ENCODE assay signal across 24 cellular contexts in the genomic region with DNA sequence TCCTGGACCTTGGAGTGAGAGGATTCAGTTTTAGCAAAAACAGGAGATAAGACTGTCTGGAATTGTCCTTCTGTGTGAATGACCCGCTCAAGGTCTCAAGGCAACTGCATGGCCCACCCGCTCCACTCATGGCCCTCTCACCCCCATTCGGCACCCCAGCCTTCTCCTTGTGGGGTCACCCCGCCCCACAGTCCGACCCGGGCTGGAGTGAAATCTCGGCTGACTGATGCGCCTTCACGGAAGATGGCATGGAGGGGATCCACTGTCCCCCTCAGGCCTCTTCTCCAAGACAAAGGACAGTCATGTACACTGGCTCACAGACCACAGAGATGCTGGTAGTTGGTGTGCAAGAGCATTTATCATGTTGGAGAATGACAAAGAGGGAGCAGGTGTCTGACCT.
"Had no signal": no experiment of that assay in that cellular context is flagged by ENCODE, and none has a peak within 500 bp of the region (broad histone marks: within the 10 kb centered on the region; RNA-seq: fewer than 3 reads in every experiment).

No MANE protein-coding gene starts in this region.

- H3K9me3 ChIP-seq: colonic mucosa, gastrocnemius medialis, pancreas, prostate gland, right lobe of liver, thoracic aorta, transverse colon had no signal

- H3K27ac ChIP-seq: colonic mucosa, gastrocnemius medialis, pancreas, prostate gland, right lobe of liver, thoracic aorta, transverse colon had no signal

- H3K4me1 ChIP-seq: colonic mucosa, pancreas, prostate gland, right lobe of liver had no signal

- H3K9me3 Mint-ChIP-seq: memory B cell; natural killer cell; neural crest cell; stimulated activated memory B cell treated with anti-CD40 and anti-IgM and Interleukin-4, amounts not matched to agents 10 μg/mL and 1 μg/mL and 100 μg/mL, for 72 hours; stimulated activated naive CD8-positive, alpha-beta T cell treated with anti-CD3 and anti-CD28 coated beads, Interleukin-15, Interleukin-2, amounts not matched to agents 100 ng/mL and 50 ng/mL, for 24 hours had no signal

- H3K4me3 ChIP-seq: colonic mucosa, gastrocnemius medialis, pancreas, prostate gland, right lobe of liver, thoracic aorta, transverse colon had no signal

- H3K27ac Mint-ChIP-seq: memory B cell; mesothelial cell of epicardium; natural killer cell; stimulated activated memory B cell treated with anti-CD40 and anti-IgM and Interleukin-4, amounts not matched to agents 10 μg/mL and 1 μg/mL and 100 μg/mL, for 72 hours; stimulated activated naive CD8-positive, alpha-beta T cell treated with anti-CD3 and anti-CD28 coated beads, Interleukin-15, Interleukin-2, amounts not matched to agents 100 ng/mL and 50 ng/mL, for 24 hours had no signal

- ATAC-seq: gastrocnemius medialis; left lobe of liver; natural killer cell; pancreas; stimulated activated memory B cell treated with anti-CD40 and anti-IgM and Interleukin-4, amounts not matched to agents 10 μg/mL and 1 μg/mL and 100 μg/mL, for 72 hours had no signal

- H3K36me3 Mint-ChIP-seq: memory B cell; natural killer cell; stimulated activated memory B cell treated with anti-CD40 and anti-IgM and Interleukin-4, amounts not matched to agents 10 μg/mL and 1 μg/mL and 100 μg/mL, for 72 hours had no signal

- H3K27me3 ChIP-seq: gastrocnemius medialis, right lobe of liver had no signal

- H3K4me3 Mint-ChIP-seq: memory B cell; mesothelial cell of epicardium; natural killer cell; neural crest cell; stimulated activated memory B cell treated with anti-CD40 and anti-IgM and Interleukin-4, amounts not matched to agents 10 μg/mL and 1 μg/mL and 100 μg/mL, for 72 hours; stimulated activated naive CD8-positive, alpha-beta T cell treated with anti-CD3 and anti-CD28 coated beads, Interleukin-15, Interleukin-2, amounts not matched to agents 100 ng/mL and 50 ng/mL, for 24 hours had no signal

- DNase-seq: cerebellar nuclear complex; colonic mucosa; dermis blood vessel endothelial cell; effector CD4-positive, alpha-beta T cell; gastrocnemius medialis; glutamatergic neuron; islet precursor cell; natural killer cell; nucleus accumbens; right lobe of liver; stimulated activated CD4-positive, alpha-beta T cell treated with anti-CD3 and anti-CD28 coated beads, Interleukin-15, amount 100 ng/mL, for 24 hours; stimulated activated CD4-positive, alpha-beta T cell treated with anti-CD3 and anti-CD28 coated beads, Interleukin-1b, Interleukin-23, amount 100 ng/mL, for 48 hours; stimulated activated CD4-positive, alpha-beta T cell treated with anti-CD3 and anti-CD28 coated beads, Interleukin-4, amount 100 ng/mL, for 24 hours; substantia nigra; transverse colon had no signal

- H3K36me3 ChIP-seq: colonic mucosa, gastrocnemius medialis, pancreas, prostate gland, right lobe of liver, thoracic aorta, transverse colon had no signal
